1 cellular context compared by ENCODE assay signal in the genomic region with DNA sequence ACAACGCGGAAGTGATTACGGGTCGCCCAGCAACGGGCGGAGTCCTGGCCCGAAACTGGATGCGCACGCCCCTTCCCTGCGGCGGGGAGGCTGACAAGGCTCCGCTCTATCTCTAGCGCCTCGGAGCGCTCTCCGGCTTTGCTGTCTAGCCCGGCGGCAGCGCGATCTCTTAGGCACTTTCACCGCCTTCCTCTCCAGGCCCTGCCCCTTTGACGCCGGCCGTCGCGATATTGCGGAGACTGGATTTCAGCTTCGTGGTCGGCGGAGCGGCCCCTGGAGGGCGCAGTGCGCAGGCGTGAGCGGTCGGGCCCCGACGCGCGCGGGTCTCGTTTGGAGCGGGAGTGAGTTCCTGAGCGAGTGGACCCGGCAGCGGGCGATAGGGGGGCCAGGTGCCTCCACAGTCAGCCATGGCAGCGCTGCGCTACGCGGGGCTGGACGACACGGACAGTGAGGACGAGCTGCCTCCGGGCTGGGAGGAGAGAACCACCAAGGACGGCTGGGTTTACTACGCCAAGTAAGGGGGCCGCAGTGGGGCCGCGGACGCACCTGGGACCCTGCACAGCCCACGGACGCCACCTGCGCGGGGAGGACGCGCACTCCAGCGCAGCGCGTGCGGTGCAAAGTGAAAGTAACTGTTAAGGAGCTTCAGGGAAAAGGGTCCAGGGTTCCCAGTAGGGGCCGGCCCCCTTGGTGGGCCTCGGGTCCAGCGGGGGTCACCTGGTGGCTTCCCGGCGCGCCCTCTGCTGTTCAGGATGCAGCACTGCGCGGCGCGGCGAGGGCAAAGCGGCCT.
A peak's percentile ranks its signal among the peaks of the same experiment; 100 is the strongest.
TF ChIP-seq lines count a peak whose summit lies in the region.

Gene WWOX, plus strand, starts transcription at position 283 of the 790 bp plus-strand sequence.

TF ChIP-seq in HepG2, 621 proteins besides CTCF, POLR2A, EP300 and RAD21 (continued from another document and continues in another):
- peak; percentile 96 for TF ChIP-seq ZNF280D (CRISPR knock-in tag; IDR thresholded peaks at IDR 0.05)
- TF ChIP-seq, protein P1, sequence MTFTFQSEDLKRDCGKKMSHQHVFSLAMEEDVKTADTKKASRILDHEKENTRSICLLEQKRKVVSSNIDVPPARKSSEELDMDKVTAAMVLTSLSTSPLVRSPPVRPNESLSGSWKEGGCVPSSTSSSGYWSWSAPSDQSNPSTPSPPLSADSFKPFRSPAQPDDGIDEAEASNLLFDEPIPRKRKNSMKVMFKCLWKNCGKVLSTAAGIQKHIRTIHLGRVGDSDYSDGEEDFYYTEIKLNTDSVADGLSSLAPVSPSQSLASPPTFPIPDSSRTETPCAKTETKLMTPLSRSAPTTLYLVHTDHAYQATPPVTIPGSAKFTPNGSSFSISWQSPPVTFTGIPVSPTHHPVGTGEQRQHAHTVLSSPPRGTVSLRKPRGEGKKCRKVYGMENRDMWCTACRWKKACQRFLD (CRISPR knock-in tag; IDR thresholded peaks at IDR 0.05; ENCODE audit: borderline replicate concordance): peak; percentile 92
- peak; percentile 59; the same call in 1 of the 2 replicates for TF ChIP-seq ZNF512B (CRISPR knock-in tag; IDR thresholded peaks at IDR 0.05; ENCODE audit: borderline replicate concordance)
- TF ChIP-seq SRF (IDR thresholded peaks at IDR 0.05; ENCODE audit: low read depth, low read length): 0 out of 2 replicates have a peak, but pooled peaks have one; percentile 17
- TF ChIP-seq MAF1 (CRISPR knock-in tag; IDR thresholded peaks at IDR 0.05; ENCODE audit: borderline replicate concordance): no peak; the same call in 1 of the 2 replicates
- peak; percentile 93; the same call in 1 of the 2 replicates for TF ChIP-seq MTA1 (CRISPR knock-in tag; IDR thresholded peaks at IDR 0.05; ENCODE audit: borderline replicate concordance)
- TF ChIP-seq, protein P2, sequence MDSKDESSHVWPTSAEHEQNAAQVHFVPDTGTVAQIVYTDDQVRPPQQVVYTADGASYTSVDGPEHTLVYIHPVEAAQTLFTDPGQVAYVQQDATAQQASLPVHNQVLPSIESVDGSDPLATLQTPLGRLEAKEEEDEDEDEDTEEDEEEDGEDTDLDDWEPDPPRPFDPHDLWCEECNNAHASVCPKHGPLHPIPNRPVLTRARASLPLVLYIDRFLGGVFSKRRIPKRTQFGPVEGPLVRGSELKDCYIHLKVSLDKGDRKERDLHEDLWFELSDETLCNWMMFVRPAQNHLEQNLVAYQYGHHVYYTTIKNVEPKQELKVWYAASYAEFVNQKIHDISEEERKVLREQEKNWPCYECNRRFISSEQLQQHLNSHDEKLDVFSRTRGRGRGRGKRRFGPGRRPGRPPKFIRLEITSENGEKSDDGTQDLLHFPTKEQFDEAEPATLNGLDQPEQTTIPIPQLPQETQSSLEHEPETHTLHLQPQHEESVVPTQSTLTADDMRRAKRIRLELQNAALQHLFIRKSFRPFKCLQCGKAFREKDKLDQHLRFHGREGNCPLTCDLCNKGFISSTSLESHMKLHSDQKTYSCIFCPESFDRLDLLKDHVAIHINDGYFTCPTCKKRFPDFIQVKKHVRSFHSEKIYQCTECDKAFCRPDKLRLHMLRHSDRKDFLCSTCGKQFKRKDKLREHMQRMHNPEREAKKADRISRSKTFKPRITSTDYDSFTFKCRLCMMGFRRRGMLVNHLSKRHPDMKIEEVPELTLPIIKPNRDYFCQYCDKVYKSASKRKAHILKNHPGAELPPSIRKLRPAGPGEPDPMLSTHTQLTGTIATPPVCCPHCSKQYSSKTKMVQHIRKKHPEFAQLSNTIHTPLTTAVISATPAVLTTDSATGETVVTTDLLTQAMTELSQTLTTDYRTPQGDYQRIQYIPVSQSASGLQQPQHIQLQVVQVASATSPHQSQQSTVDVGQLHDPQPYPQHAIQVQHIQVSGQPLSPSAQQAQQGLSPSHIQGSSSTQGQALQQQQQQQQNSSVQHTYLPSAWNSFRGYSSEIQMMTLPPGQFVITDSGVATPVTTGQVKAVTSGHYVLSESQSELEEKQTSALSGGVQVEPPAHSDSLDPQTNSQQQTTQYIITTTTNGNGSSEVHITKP (CRISPR knock-in tag; IDR thresholded peaks at IDR 0.05; ENCODE audit: low read depth): peak; percentile 77
- peak; percentile 92 for TF ChIP-seq SALL1 (CRISPR knock-in tag; IDR thresholded peaks at IDR 0.05)
- TF ChIP-seq, protein P3, sequence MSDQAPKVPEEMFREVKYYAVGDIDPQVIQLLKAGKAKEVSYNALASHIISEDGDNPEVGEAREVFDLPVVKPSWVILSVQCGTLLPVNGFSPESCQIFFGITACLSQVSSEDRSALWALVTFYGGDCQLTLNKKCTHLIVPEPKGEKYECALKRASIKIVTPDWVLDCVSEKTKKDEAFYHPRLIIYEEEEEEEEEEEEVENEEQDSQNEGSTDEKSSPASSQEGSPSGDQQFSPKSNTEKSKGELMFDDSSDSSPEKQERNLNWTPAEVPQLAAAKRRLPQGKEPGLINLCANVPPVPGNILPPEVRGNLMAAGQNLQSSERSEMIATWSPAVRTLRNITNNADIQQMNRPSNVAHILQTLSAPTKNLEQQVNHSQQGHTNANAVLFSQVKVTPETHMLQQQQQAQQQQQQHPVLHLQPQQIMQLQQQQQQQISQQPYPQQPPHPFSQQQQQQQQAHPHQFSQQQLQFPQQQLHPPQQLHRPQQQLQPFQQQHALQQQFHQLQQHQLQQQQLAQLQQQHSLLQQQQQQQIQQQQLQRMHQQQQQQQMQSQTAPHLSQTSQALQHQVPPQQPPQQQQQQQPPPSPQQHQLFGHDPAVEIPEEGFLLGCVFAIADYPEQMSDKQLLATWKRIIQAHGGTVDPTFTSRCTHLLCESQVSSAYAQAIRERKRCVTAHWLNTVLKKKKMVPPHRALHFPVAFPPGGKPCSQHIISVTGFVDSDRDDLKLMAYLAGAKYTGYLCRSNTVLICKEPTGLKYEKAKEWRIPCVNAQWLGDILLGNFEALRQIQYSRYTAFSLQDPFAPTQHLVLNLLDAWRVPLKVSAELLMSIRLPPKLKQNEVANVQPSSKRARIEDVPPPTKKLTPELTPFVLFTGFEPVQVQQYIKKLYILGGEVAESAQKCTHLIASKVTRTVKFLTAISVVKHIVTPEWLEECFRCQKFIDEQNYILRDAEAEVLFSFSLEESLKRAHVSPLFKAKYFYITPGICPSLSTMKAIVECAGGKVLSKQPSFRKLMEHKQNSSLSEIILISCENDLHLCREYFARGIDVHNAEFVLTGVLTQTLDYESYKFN (CRISPR knock-in tag; conservative IDR thresholded peaks at IDR 0.05): peak; percentile 68
- TF ChIP-seq, protein P4, sequence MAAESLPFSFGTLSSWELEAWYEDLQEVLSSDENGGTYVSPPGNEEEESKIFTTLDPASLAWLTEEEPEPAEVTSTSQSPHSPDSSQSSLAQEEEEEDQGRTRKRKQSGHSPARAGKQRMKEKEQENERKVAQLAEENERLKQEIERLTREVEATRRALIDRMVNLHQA (CRISPR knock-in tag; IDR thresholded peaks at IDR 0.05): no peak
- peak; percentile 99 for TF ChIP-seq ELF1 (CRISPR knock-in tag; IDR thresholded peaks at IDR 0.05)
- 0 out of 2 replicates have a peak, but pooled peaks have one; percentile 63 for TF ChIP-seq ZSCAN22 (CRISPR knock-in tag; IDR thresholded peaks at IDR 0.05)
- TF ChIP-seq ZNF589 (CRISPR knock-in tag; conservative IDR thresholded peaks at IDR 0.05): peak; percentile 91
- TF ChIP-seq KLF13 (CRISPR knock-in tag; IDR thresholded peaks at IDR 0.05): peak; percentile 97; the same call in 1 of the 2 replicates
- TF ChIP-seq, protein P5, sequence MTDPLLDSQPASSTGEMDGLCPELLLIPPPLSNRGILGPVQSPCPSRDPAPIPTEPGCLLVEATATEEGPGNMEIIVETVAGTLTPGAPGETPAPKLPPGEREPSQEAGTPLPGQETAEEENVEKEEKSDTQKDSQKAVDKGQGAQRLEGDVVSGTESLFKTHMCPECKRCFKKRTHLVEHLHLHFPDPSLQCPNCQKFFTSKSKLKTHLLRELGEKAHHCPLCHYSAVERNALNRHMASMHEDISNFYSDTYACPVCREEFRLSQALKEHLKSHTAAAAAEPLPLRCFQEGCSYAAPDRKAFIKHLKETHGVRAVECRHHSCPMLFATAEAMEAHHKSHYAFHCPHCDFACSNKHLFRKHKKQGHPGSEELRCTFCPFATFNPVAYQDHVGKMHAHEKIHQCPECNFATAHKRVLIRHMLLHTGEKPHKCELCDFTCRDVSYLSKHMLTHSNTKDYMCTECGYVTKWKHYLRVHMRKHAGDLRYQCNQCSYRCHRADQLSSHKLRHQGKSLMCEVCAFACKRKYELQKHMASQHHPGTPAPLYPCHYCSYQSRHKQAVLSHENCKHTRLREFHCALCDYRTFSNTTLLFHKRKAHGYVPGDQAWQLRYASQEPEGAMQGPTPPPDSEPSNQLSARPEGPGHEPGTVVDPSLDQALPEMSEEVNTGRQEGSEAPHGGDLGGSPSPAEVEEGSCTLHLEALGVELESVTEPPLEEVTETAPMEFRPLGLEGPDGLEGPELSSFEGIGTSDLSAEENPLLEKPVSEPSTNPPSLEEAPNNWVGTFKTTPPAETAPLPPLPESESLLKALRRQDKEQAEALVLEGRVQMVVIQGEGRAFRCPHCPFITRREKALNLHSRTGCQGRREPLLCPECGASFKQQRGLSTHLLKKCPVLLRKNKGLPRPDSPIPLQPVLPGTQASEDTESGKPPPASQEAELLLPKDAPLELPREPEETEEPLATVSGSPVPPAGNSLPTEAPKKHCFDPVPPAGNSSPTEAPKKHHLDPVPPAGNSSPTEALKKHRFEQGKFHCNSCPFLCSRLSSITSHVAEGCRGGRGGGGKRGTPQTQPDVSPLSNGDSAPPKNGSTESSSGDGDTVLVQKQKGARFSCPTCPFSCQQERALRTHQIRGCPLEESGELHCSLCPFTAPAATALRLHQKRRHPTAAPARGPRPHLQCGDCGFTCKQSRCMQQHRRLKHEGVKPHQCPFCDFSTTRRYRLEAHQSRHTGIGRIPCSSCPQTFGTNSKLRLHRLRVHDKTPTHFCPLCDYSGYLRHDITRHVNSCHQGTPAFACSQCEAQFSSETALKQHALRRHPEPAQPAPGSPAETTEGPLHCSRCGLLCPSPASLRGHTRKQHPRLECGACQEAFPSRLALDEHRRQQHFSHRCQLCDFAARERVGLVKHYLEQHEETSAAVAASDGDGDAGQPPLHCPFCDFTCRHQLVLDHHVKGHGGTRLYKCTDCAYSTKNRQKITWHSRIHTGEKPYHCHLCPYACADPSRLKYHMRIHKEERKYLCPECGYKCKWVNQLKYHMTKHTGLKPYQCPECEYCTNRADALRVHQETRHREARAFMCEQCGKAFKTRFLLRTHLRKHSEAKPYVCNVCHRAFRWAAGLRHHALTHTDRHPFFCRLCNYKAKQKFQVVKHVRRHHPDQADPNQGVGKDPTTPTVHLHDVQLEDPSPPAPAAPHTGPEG (CRISPR knock-in tag; IDR thresholded peaks at IDR 0.05): peak; percentile 98
- peak; percentile 85 for TF ChIP-seq DMAP1 (CRISPR knock-in tag; IDR thresholded peaks at IDR 0.05)
- peak; percentile 16 for TF ChIP-seq ZNF552 (CRISPR knock-in tag; IDR thresholded peaks at IDR 0.05; ENCODE audit: borderline replicate concordance)
- TF ChIP-seq ZNF160 (CRISPR knock-in tag; IDR thresholded peaks at IDR 0.05): peak; percentile 90
- TF ChIP-seq SAFB2 (CRISPR knock-in tag; IDR thresholded peaks at IDR 0.05; ENCODE audit: borderline replicate concordance, low read depth): peak; percentile 91; the same call in 1 of the 2 replicates
